ENCODE assay signal across 10 cellular contexts in genomic region chr6:33375143-33375649, GRCh38. TPM values are rescaled to one million over a fixed set of nuclear protein-coding genes. Genes with fewer than 3 reads are reported as not detected.
DNase-seq lines count a peak whose midpoint lies in the region; ATAC-seq and TF ChIP-seq lines count a peak whose summit lies in the region.
"Had no signal": no experiment of that assay in that cellular context is flagged by ENCODE, and none has a peak within 500 bp of the region (broad histone marks: within the 10 kb centered on the region; RNA-seq: fewer than 3 reads in every experiment).

No MANE protein-coding gene starts in this region.

- H2AFZ ChIP-seq in mammary epithelial cell (ENCODE audit: low read depth, low read length) = peak overlapping the region; percentile 65

- peaks cover 13% of the 10 kb centered on the region for H3K4me1 Mint-ChIP-seq in activated T-cell treated with anti-CD3 and anti-CD28 coated beads, Interleukin-2, amount 50 U/mL, for 72 hours (ENCODE audit: low read depth)

- dilution Hi-C loops in mammary epithelial cell (cut with HindIII; ENCODE audit: low sequenced_read_pairs) = no loop called here

- no peaks in the 10 kb centered on the region for H3K36me3 Mint-ChIP-seq in activated T-cell treated with anti-CD3 and anti-CD28 coated beads, Interleukin-2, amount 50 U/mL, for 72 hours (ENCODE audit: insufficient read depth in 2 of 2)

- H3K4me3 ChIP-seq in mammary epithelial cell (replicated peaks in 1 of 3; ENCODE audit: insufficient read depth in 1 of 3, low read depth in 2 of 3, low read length in 3 of 3) (no peak overlapping the region), lower leg skin (ENCODE audit: low read depth, poor library complexity, severe bottlenecking) (no peak overlapping the region), vagina (no peak overlapping the region)

- no peaks in the 10 kb centered on the region for H3K36me3 ChIP-seq in mammary epithelial cell (ENCODE audit: insufficient read depth, low read length)
- H3K36me3 ChIP-seq in vagina = no peaks in the 10 kb centered on the region

- H3K79me2 ChIP-seq in mammary epithelial cell (ENCODE audit: insufficient read depth, low read length) = no peaks in the 10 kb centered on the region

- no peaks in the 10 kb centered on the region for H4K20me1 ChIP-seq in mammary epithelial cell (ENCODE audit: insufficient read depth, low read length)

- peak overlapping the region; percentile 84 for H3K27ac Mint-ChIP-seq in activated T-cell treated with anti-CD3 and anti-CD28 coated beads, Interleukin-2, amount 50 U/mL, for 72 hours
- H3K27ac Mint-ChIP-seq: stimulated activated naive CD8-positive, alpha-beta T cell treated with anti-CD3 and anti-CD28 coated beads, Interleukin-15, Interleukin-2, amounts not matched to agents 100 ng/mL and 50 ng/mL, for 24 hours had no signal

- in situ Hi-C loops in mammary epithelial cell (cut with MboI; ENCODE audit: low sequenced_read_pairs in 2 of 2) = no loop called here

- H3K27me3 ChIP-seq in mammary epithelial cell (ENCODE audit: insufficient read depth, low read length) (no peaks in the 10 kb centered on the region), vagina (no peaks in the 10 kb centered on the region)

- H3K4me1 ChIP-seq in mammary epithelial cell (ENCODE audit: insufficient read depth, low read length) (peaks cover 25% of the 10 kb centered on the region), vagina (peaks cover 39% of the 10 kb centered on the region)

- H3K27ac ChIP-seq in mammary epithelial cell (ENCODE audit: insufficient read depth, low read depth, low read length) (peak overlapping the region; percentile 60), vagina (peak overlapping the region; percentile 85)

- H3K4me2 ChIP-seq in mammary epithelial cell (ENCODE audit: insufficient read depth, low read depth, low read length) = peak overlapping the region; percentile 44

- H3K9ac ChIP-seq in mammary epithelial cell (ENCODE audit: insufficient read depth, low read length) = no peak overlapping the region

- no peak for ATAC-seq in activated T-cell treated with anti-CD3 and anti-CD28 coated beads, Interleukin-2, amount 50 U/mL, for 72 hours (replicated peaks in 1 of 2)

- no TSS peak for BruUV-seq in mammary epithelial cell (replicated peaks; lab: Mats Ljungman, UMichigan)

- no peak for TF ChIP-seq CTCF in mammary epithelial cell (conservative IDR thresholded peaks at IDR 0.05 in 1 of 2, IDR thresholded peaks at IDR 0.05 in 1 of 2; ENCODE audit: extremely low read depth in 1 of 2, insufficient read depth in 1 of 2, low read depth in 1 of 2, low read length in 2 of 2)
- no peak for TF ChIP-seq CTCF in lower leg skin (IDR thresholded peaks at IDR 0.05)
- no peak for TF ChIP-seq CTCF in vagina (IDR thresholded peaks at IDR 0.05)

- intact Hi-C loops in mammary epithelial cell (cut with micrococcal nuclease) (loop anchor here (10.0 kb wide), 1 partner anchor 710 kb away; the partner anchor contains the start of gene HLA-DQB1), lower leg skin (cut with DNase I; ENCODE audit: low total_unique reads) (no loop called here), vagina (cut with DNase I) (no loop called here)

- H3K9me3 ChIP-seq in mammary epithelial cell (replicated peaks; ENCODE audit: insufficient read depth, low read length) = no peaks in the 10 kb centered on the region
- H3K9me3 ChIP-seq in vagina = no peaks in the 10 kb centered on the region

- TF ChIP-seq POLR2A in lower leg skin (IDR thresholded peaks at IDR 0.05) (no peak), vagina (IDR thresholded peaks at IDR 0.05) (no peak)

- DNase-seq in activated T-cell treated with anti-CD3 and anti-CD28 coated beads, Interleukin-2, amount 50 U/mL, for 72 hours = no peak
- DNase-seq in activated T-cell treated with anti-CD3 and anti-CD28 coated beads for 4 hours = no peak
- DNase-seq in mammary epithelial cell = peak; percentile 73
- DNase-seq in lower leg skin (ENCODE audit: low spot score in 2 of 2) = peak; percentile 81 to 94
- no peak for DNase-seq in vagina (ENCODE audit: extremely low spot score in 2 of 2)
- no peak for DNase-seq in HPDE6-E6E7 (ENCODE audit: extremely low spot score)
- no peak for DNase-seq in GOT3 (lab: John Stamatoyannopoulos, UW)
- no peak for DNase-seq in activated CD4-positive, alpha-beta T cell treated with anti-CD3 and anti-CD28 coated beads, Interleukin-2, amount 50 U/mL, for 1 hour
- DNase-seq: COR-L47 had no signal

- 2% methylated on average over 9 of the region's 9 CpGs for WGBS in mammary epithelial cell (ENCODE audit: low coverage, missing lambda C conversion rate)
- 10 to 13% methylated on average over 9 of the region's 9 CpGs for WGBS in lower leg skin, 2 donors

- H3K9me3 Mint-ChIP-seq in activated T-cell treated with anti-CD3 and anti-CD28 coated beads, Interleukin-2, amount 50 U/mL, for 72 hours = no peaks in the 10 kb centered on the region
- H3K9me3 Mint-ChIP-seq: stimulated activated naive CD8-positive, alpha-beta T cell treated with anti-CD3 and anti-CD28 coated beads, Interleukin-15, Interleukin-2, amounts not matched to agents 100 ng/mL and 50 ng/mL, for 24 hours had no signal

- no peaks in the 10 kb centered on the region for H3K27me3 Mint-ChIP-seq in activated T-cell treated with anti-CD3 and anti-CD28 coated beads, Interleukin-2, amount 50 U/mL, for 72 hours (ENCODE audit: low read depth)
- H3K27me3 Mint-ChIP-seq: stimulated activated naive CD8-positive, alpha-beta T cell treated with anti-CD3 and anti-CD28 coated beads, Interleukin-15, Interleukin-2, amounts not matched to agents 100 ng/mL and 50 ng/mL, for 24 hours had no signal

- no peak overlapping the region for H3K4me3 Mint-ChIP-seq in activated T-cell treated with anti-CD3 and anti-CD28 coated beads, Interleukin-2, amount 50 U/mL, for 72 hours
- H3K4me3 Mint-ChIP-seq: stimulated activated naive CD8-positive, alpha-beta T cell treated with anti-CD3 and anti-CD28 coated beads, Interleukin-15, Interleukin-2, amounts not matched to agents 100 ng/mL and 50 ng/mL, for 24 hours had no signal

- CTCF ChIA-PET in mammary epithelial cell (lab: Charles Lee; ENCODE audit: low non-redundant PET) = interaction anchor here (0.6 to 1.0 kb wide), 4 partner anchors 9 to 160 kb away, joined by 4 to 22 read pairs (median 10); partner anchors contain the start of gene ZBTB22

RNA-seq across cellular contexts. Expression of gene KIFC1, which starts 16.4 kb away (rescaled TPM):
- total RNA-seq in activated T-cell treated with anti-CD3 and anti-CD28 coated beads, Interleukin-2, amount 50 U/mL, for 72 hours = 10 to 100 TPM; 91.7 to 96.3 TPM
- total RNA-seq in mammary epithelial cell (10 to 100 TPM in 1 of 2 donors, 1 to 10 TPM in 1; 2.8 to 36.7 TPM), lower leg skin (10 to 100 TPM in 1 of 4 donors, 1 to 10 TPM in 3; 4.1 to 14.6 (median 9.3) TPM), vagina (27.5 TPM)
- polyA plus RNA-seq in mammary epithelial cell = 47.5 TPM
- polyA minus RNA-seq in mammary epithelial cell = 45.2 TPM

RNA-seq across cellular contexts. Expression of gene PHF1, which starts 35.6 kb away (rescaled TPM):
- total RNA-seq in activated T-cell treated with anti-CD3 and anti-CD28 coated beads, Interleukin-2, amount 50 U/mL, for 72 hours = 10 to 100 TPM; 65.2 to 77.3 TPM
- total RNA-seq in mammary epithelial cell = 10 to 100 TPM; 15.7 to 31.7 TPM
- polyA plus RNA-seq in mammary epithelial cell = 19.0 TPM
- polyA minus RNA-seq in mammary epithelial cell = 56.0 TPM
- total RNA-seq in lower leg skin = 10 to 100 TPM; 40.9 to 73.0 (median 64.8) TPM
- total RNA-seq in vagina = 73.2 TPM

RNA-seq across cellular contexts. Expression of gene CUTA, which starts 42.7 kb away (rescaled TPM):
- total RNA-seq in activated T-cell treated with anti-CD3 and anti-CD28 coated beads, Interleukin-2, amount 50 U/mL, for 72 hours = 100 to 1,000 TPM; 212 to 222 TPM
- total RNA-seq in mammary epithelial cell (100 to 1,000 TPM in 1 of 2 donors, 10 to 100 TPM in 1; 81.4 to 181 TPM), lower leg skin (100 to 1,000 TPM in 3 of 4 donors, 10 to 100 TPM in 1; 96.5 to 162 (median 153) TPM), vagina (73.2 TPM)
- polyA plus RNA-seq in mammary epithelial cell = 232 TPM
- polyA minus RNA-seq in mammary epithelial cell = 160 TPM

RNA-seq across cellular contexts. Expression of gene SYNGAP1, which starts 44.7 kb away (rescaled TPM):
- 10 to 100 TPM; 86.9 to 91.5 TPM for total RNA-seq in activated T-cell treated with anti-CD3 and anti-CD28 coated beads, Interleukin-2, amount 50 U/mL, for 72 hours
- total RNA-seq in mammary epithelial cell (10 to 100 TPM in 1 of 2 donors, 1 to 10 TPM in 1; 4.2 to 17.7 TPM), lower leg skin (10 to 100 TPM in 2 of 4 donors, 1 to 10 TPM in 2; 7.5 to 21.1 (median 9.4) TPM), vagina (16.0 TPM)
- 3.2 TPM for polyA plus RNA-seq in mammary epithelial cell
- 1.8 TPM for polyA minus RNA-seq in mammary epithelial cell

RNA-seq across cellular contexts. Expression of gene DAXX, which starts 52.4 kb away (rescaled TPM):
- 10 to 100 TPM; 56.5 to 61.3 TPM for total RNA-seq in activated T-cell treated with anti-CD3 and anti-CD28 coated beads, Interleukin-2, amount 50 U/mL, for 72 hours
- total RNA-seq in mammary epithelial cell (10 to 100 TPM; 35.0 to 49.3 TPM), lower leg skin (10 to 100 TPM; 41.2 to 45.4 (median 43.3) TPM), vagina (32.2 TPM)
- 25.9 TPM for polyA plus RNA-seq in mammary epithelial cell
- 80.0 TPM for polyA minus RNA-seq in mammary epithelial cell

Comparison
In these comparisons a context has a peak if more than half of its experiments do, and no peak if none do; other contexts are left out.
1. DNase-seq: peak in mammary epithelial cell (single experiment) and lower leg skin (2 of 2); none in activated T-cell treated with anti-CD3 and anti-CD28 coated beads, Interleukin-2, amount 50 U/mL, for 72 hours (0 of 2), activated T-cell treated with anti-CD3 and anti-CD28 coated beads for 4 hours (single experiment), vagina (0 of 2), HPDE6-E6E7 (single experiment), GOT3 (single experiment) and activated CD4-positive, alpha-beta T cell treated with anti-CD3 and anti-CD28 coated beads, Interleukin-2, amount 50 U/mL, for 1 hour (single experiment).